18 cellular contexts compared by ENCODE assay signal in genomic region chr7:96188623-96188991, GRCh38.
DNase-seq lines count a peak whose midpoint lies in the region; ATAC-seq and TF ChIP-seq lines count a peak whose summit lies in the region.
"Had no signal": no experiment of that assay in that cellular context is flagged by ENCODE, and none has a peak within 500 bp of the region (broad histone marks: within the 10 kb centered on the region; RNA-seq: fewer than 3 reads in every experiment).

No MANE protein-coding gene starts in this region.

- H3K4me3 ChIP-seq in thoracic aorta = peak overlapping the region; percentile 53
- H3K4me3 ChIP-seq: BLaER1, gastrocnemius medialis had no signal

- peaks cover 32% of the 10 kb centered on the region for H3K36me3 Mint-ChIP-seq in mesothelial cell of epicardium
- H3K36me3 Mint-ChIP-seq in stimulated activated effector memory CD8-positive, alpha-beta T cell treated with anti-CD3 and anti-CD28 coated beads, Interleukin-12 subunit alpha, Interleukin-12 subunit beta, amount 100 ng/mL, for 72 hours = peaks cover 68% of the 10 kb centered on the region

- no peak for TF ChIP-seq CTCF in mesothelial cell of epicardium (IDR thresholded peaks at IDR 0.05; ENCODE audit: unreplicated experiment)
- TF ChIP-seq CTCF in thoracic aorta (IDR thresholded peaks at IDR 0.05) = no peak

- H3K27me3 ChIP-seq in thoracic aorta (replicated peaks; ENCODE audit: insufficient read depth) = no peaks in the 10 kb centered on the region
- H3K27me3 ChIP-seq: BLaER1, gastrocnemius medialis had no signal

- peak overlapping the region; percentile 89 for H3K27ac Mint-ChIP-seq in mesothelial cell of epicardium
- H3K27ac Mint-ChIP-seq in stimulated activated effector memory CD8-positive, alpha-beta T cell treated with anti-CD3 and anti-CD28 coated beads, Interleukin-12 subunit alpha, Interleukin-12 subunit beta, amount 100 ng/mL, for 72 hours = no peak overlapping the region
- H3K27ac Mint-ChIP-seq: activated CD4-positive, alpha-beta T cell treated with anti-CD3 and anti-CD28 coated beads, Interleukin-2, amount 10 ng/mL, durations not matched to agents 24 days and 14 days; activated naive CD8-positive, alpha-beta T cell treated with anti-CD3 and anti-CD28 coated beads for 36 hours; natural killer cell treated with Interleukin-12 subunit alpha and Interleukin-12 subunit beta and Interleukin-15 and Interleukin-18, amount 100 ng/mL, for 72 hours had no signal

- in situ Hi-C loops in KBM-7 (cut with MboI; ENCODE audit: low pct_unique_long_range_greater_than_20kb, low sequenced_read_pairs) = no loop called here

- DNase-seq in NCI-H69 (lab: John Stamatoyannopoulos, UW) (peak; percentile 79), dedifferentiated amniotic fluid mesenchymal stem cell (ENCODE audit: extremely low spot score) (peak; percentile 46), mesothelial cell of epicardium (ENCODE audit: low spot score in 2 of 2, unreplicated experiment in 2 of 2) (no peak), thoracic aorta (ENCODE audit: low spot score) (no peak), NCI-H2029 (lab: John Stamatoyannopoulos, UW) (no peak), KBM-7 (no peak)
- no peak for DNase-seq in stimulated activated naive CD4-positive, alpha-beta T cell treated with Interleukin-2 at 50 U/mL for 16 hours (lab: John Stamatoyannopoulos, UW)
- DNase-seq in stimulated activated effector memory CD8-positive, alpha-beta T cell treated with anti-CD3 and anti-CD28 coated beads, Interleukin-12 subunit alpha, Interleukin-12 subunit beta, amount 100 ng/mL, for 72 hours (ENCODE audit: low spot score in 2 of 2) = no peak
- DNase-seq: activated CD4-positive, alpha-beta T cell treated with anti-CD3 and anti-CD28 coated beads, Interleukin-2, amount 10 ng/mL, durations not matched to agents 24 days and 14 days; activated naive CD8-positive, alpha-beta T cell treated with anti-CD3 and anti-CD28 coated beads for 36 hours; activated T-cell treated with anti-CD3 and anti-CD28 coated beads, Interleukin-2, amount 50 U/mL, for 1 hour; gastrocnemius medialis; NCI-H2029 treated with DMSO at 0.1 percent for 48 hours; NCI-H510A treated with DMSO at 0.1 percent for 48 hours; PC-3; stimulated activated CD4-positive, alpha-beta T cell treated with anti-CD3 and anti-CD28 coated beads, Interleukin-2, amount 100 ng/mL, for 24 hours had no signal

- H3K27ac ChIP-seq in thoracic aorta = peak overlapping the region in 1 of 2 donors; percentile 10
- H3K27ac ChIP-seq: BLaER1, gastrocnemius medialis had no signal

- peak overlapping the region; percentile 47 for H3K4me3 Mint-ChIP-seq in mesothelial cell of epicardium
- no peak overlapping the region for H3K4me3 Mint-ChIP-seq in stimulated activated effector memory CD8-positive, alpha-beta T cell treated with anti-CD3 and anti-CD28 coated beads, Interleukin-12 subunit alpha, Interleukin-12 subunit beta, amount 100 ng/mL, for 72 hours
- H3K4me3 Mint-ChIP-seq: activated CD4-positive, alpha-beta T cell treated with anti-CD3 and anti-CD28 coated beads, Interleukin-2, amount 10 ng/mL, durations not matched to agents 24 days and 14 days; activated naive CD8-positive, alpha-beta T cell treated with anti-CD3 and anti-CD28 coated beads for 36 hours; natural killer cell treated with Interleukin-12 subunit alpha and Interleukin-12 subunit beta and Interleukin-15 and Interleukin-18, amount 100 ng/mL, for 72 hours had no signal

- peaks cover 10% of the 10 kb centered on the region for H3K36me3 ChIP-seq in thoracic aorta

- peaks cover 8 to 19% of the 10 kb centered on the region in 2 donors for H3K4me1 ChIP-seq in thoracic aorta (ENCODE audit: control insufficient read depth in 1 of 2, low read depth in 2 of 2)
- H3K4me1 ChIP-seq: BLaER1, gastrocnemius medialis had no signal

- H3K9me3 Mint-ChIP-seq in mesothelial cell of epicardium = no peaks in the 10 kb centered on the region
- H3K9me3 Mint-ChIP-seq in stimulated activated effector memory CD8-positive, alpha-beta T cell treated with anti-CD3 and anti-CD28 coated beads, Interleukin-12 subunit alpha, Interleukin-12 subunit beta, amount 100 ng/mL, for 72 hours = no peaks in the 10 kb centered on the region
- H3K9me3 Mint-ChIP-seq: activated CD4-positive, alpha-beta T cell treated with anti-CD3 and anti-CD28 coated beads, Interleukin-2, amount 10 ng/mL, durations not matched to agents 24 days and 14 days; activated naive CD8-positive, alpha-beta T cell treated with anti-CD3 and anti-CD28 coated beads for 36 hours; natural killer cell treated with Interleukin-12 subunit alpha and Interleukin-12 subunit beta and Interleukin-15 and Interleukin-18, amount 100 ng/mL, for 72 hours had no signal

- H3K27me3 Mint-ChIP-seq in mesothelial cell of epicardium (ENCODE audit: low read depth) = no peaks in the 10 kb centered on the region
- H3K27me3 Mint-ChIP-seq: activated CD4-positive, alpha-beta T cell treated with anti-CD3 and anti-CD28 coated beads, Interleukin-2, amount 10 ng/mL, durations not matched to agents 24 days and 14 days; activated naive CD8-positive, alpha-beta T cell treated with anti-CD3 and anti-CD28 coated beads for 36 hours; natural killer cell treated with Interleukin-12 subunit alpha and Interleukin-12 subunit beta and Interleukin-15 and Interleukin-18, amount 100 ng/mL, for 72 hours had no signal

- no peak for ATAC-seq in thoracic aorta (ENCODE audit: insufficient number of reproducible peaks, low FRiP score, low read depth)
- no peak for ATAC-seq in stimulated activated effector memory CD8-positive, alpha-beta T cell treated with anti-CD3 and anti-CD28 coated beads, Interleukin-12 subunit alpha, Interleukin-12 subunit beta, amount 100 ng/mL, for 72 hours
- ATAC-seq: gastrocnemius medialis; natural killer cell treated with Interleukin-12 subunit alpha and Interleukin-12 subunit beta and Interleukin-15 and Interleukin-18, amount 100 ng/mL, for 72 hours had no signal

- H3K4me1 Mint-ChIP-seq in mesothelial cell of epicardium = peaks cover 31% of the 10 kb centered on the region
- H3K4me1 Mint-ChIP-seq in stimulated activated effector memory CD8-positive, alpha-beta T cell treated with anti-CD3 and anti-CD28 coated beads, Interleukin-12 subunit alpha, Interleukin-12 subunit beta, amount 100 ng/mL, for 72 hours = no peaks in the 10 kb centered on the region
- H3K4me1 Mint-ChIP-seq: activated CD4-positive, alpha-beta T cell treated with anti-CD3 and anti-CD28 coated beads, Interleukin-2, amount 10 ng/mL, durations not matched to agents 24 days and 14 days; activated naive CD8-positive, alpha-beta T cell treated with anti-CD3 and anti-CD28 coated beads for 36 hours had no signal

- no peaks in the 10 kb centered on the region for H3K9me3 ChIP-seq in thoracic aorta
- H3K9me3 ChIP-seq: BLaER1, gastrocnemius medialis had no signal

Comparison
In these comparisons a context has a peak if more than half of its experiments do, and no peak if none do; other contexts are left out.
1. DNase-seq: peak in NCI-H69 (single experiment) and dedifferentiated amniotic fluid mesenchymal stem cell (single experiment); none in mesothelial cell of epicardium (0 of 2), thoracic aorta (single experiment), stimulated activated naive CD4-positive, alpha-beta T cell treated with Interleukin-2 at 50 U/mL for 16 hours (single experiment), stimulated activated effector memory CD8-positive, alpha-beta T cell treated with anti-CD3 and anti-CD28 coated beads, Interleukin-12 subunit alpha, Interleukin-12 subunit beta, amount 100 ng/mL, for 72 hours (0 of 2), NCI-H2029 (single experiment) and KBM-7 (single experiment).